1 cellular context compared by ENCODE assay signal in genomic region chr19:58056861-58057260, GRCh38.
TF ChIP-seq lines count a peak whose summit lies in the region.

No MANE protein-coding gene starts in this region.

TF ChIP-seq in H1, 55 proteins besides CTCF, POLR2A, EP300 and RAD21:
- TF ChIP-seq SAP30 (IDR thresholded peaks at IDR 0.05; ENCODE audit: insufficient read depth, insufficient replicate concordance, low read length) = no peak
- TF ChIP-seq TEAD4 (IDR thresholded peaks at IDR 0.05; ENCODE audit: low read depth, low read length) = no peak
- TF ChIP-seq POU5F1 (IDR thresholded peaks at IDR 0.05; ENCODE audit: low read depth, low read length) = no peak
- TF ChIP-seq TAF7 (optimal IDR thresholded peaks at IDR 0.05; ENCODE audit: borderline replicate concordance, low read depth, low read length) = no peak
- no peak for TF ChIP-seq EGR1 (IDR thresholded peaks at IDR 0.05; ENCODE audit: borderline replicate concordance, low read depth, low read length)
- no peak for TF ChIP-seq FOSL1 (IDR thresholded peaks at IDR 0.05; ENCODE audit: insufficient read depth, low read depth, low read length)
- TF ChIP-seq NANOG (IDR thresholded peaks at IDR 0.05; ENCODE audit: insufficient read depth, low read depth, low read length, poor library complexity, severe bottlenecking) = no peak
